In genomic region chr5:113367586-113367985, GRCh38 we compare ENCODE assay signal across 20 cellular contexts.
DNase-seq lines count a peak whose midpoint lies in the region; ATAC-seq and TF ChIP-seq lines count a peak whose summit lies in the region.
"Had no signal": no experiment of that assay in that cellular context is flagged by ENCODE, and none has a peak within 500 bp of the region (broad histone marks: within the 10 kb centered on the region; RNA-seq: fewer than 3 reads in every experiment).

No MANE protein-coding gene starts in this region.

- no peak overlapping the region for H3K4me3 Mint-ChIP-seq in WTC11
- H3K4me3 Mint-ChIP-seq: HFFc6 had no signal

- intact Hi-C loops in breast epithelium (cut with DNase I; ENCODE audit: low total_unique reads): no loop called here

- TF ChIP-seq POLR2A in breast epithelium (IDR thresholded peaks at IDR 0.05): no peak

- H3K27me3 Mint-ChIP-seq in WTC11 (ENCODE audit: low read depth): peaks cover 5% of the 10 kb centered on the region; the same call in 1 of the 2 replicates

- H3K27ac Mint-ChIP-seq in WTC11: no peak overlapping the region
- H3K27ac Mint-ChIP-seq: HFFc6 had no signal

- POLR2A ChIA-PET in WTC11 (lab: Charles Lee): no interaction called here

- DNase-seq in A172 (ENCODE audit: low spot score): peak; percentile 41
- peak; percentile 21 for DNase-seq in NCI-H82 (lab: John Stamatoyannopoulos, UW)
- no peak for DNase-seq in WTC11 (ENCODE audit: low spot score)
- DNase-seq in iPS DF 19.7 (ENCODE audit: low read depth, low spot score): peak; percentile 3
- no peak for DNase-seq in NCI-H2171 treated with DMSO at 0.1 percent for 48 hours (lab: John Stamatoyannopoulos, UW)
- no peak for DNase-seq in DMS153 treated with DMSO at 0.1 percent for 48 hours (lab: John Stamatoyannopoulos, UW; ENCODE audit: unreplicated experiment)
- no peak for DNase-seq in breast epithelium (ENCODE audit: low spot score in 2 of 2)
- DNase-seq: COR-L47; DMS 273 treated with DMSO at 0.1 percent for 48 hours; GF-D8; HFFc6; NCI-H146; NCI-H2029 treated with DMSO at 0.1 percent for 48 hours; NCI-H2171; NCI-H446 treated with DMSO at 0.1 percent for 48 hours; NCI-H69; NK-92 treated with Interleukin-12 subunit alpha and Interleukin-12 subunit beta, amount 100 ng/mL, for 24 hours; SHP77 had no signal

- no peaks in the 10 kb centered on the region for H3K36me3 ChIP-seq in breast epithelium

- peaks cover 13 to 17% of the 10 kb centered on the region in 2 donors for H3K9me3 ChIP-seq in breast epithelium

- no peaks in the 10 kb centered on the region; the same call in 1 of the 2 replicates for H3K4me1 Mint-ChIP-seq in WTC11

- peaks cover 34% of the 10 kb centered on the region for H3K9me3 Mint-ChIP-seq in WTC11

- no peaks in the 10 kb centered on the region for H3K27me3 ChIP-seq in breast epithelium

- peaks cover 24% of the 10 kb centered on the region for H3K36me3 Mint-ChIP-seq in WTC11

- H3K4me3 ChIP-seq in breast epithelium: no peak overlapping the region

- CTCF ChIA-PET in WTC11 (lab: Charles Lee): interaction anchor here (0.8 kb wide), 1 partner anchor 161 kb away, joined by 6 read pairs; no protein-coding TSS in a partner anchor

- TF ChIP-seq CTCF in WTC11 (IDR thresholded peaks at IDR 0.05) (no peak), breast epithelium (IDR thresholded peaks at IDR 0.05) (no peak)

- no peak overlapping the region for H3K27ac ChIP-seq in breast epithelium
- H3K27ac ChIP-seq: 22Rv1 had no signal

- no peaks in the 10 kb centered on the region for H3K4me1 ChIP-seq in breast epithelium

- ATAC-seq in WTC11 (peak; percentile 86), HG03108 (IDR thresholded peaks at IDR 0.05; ENCODE audit: unreplicated experiment) (no peak)

TF ChIP-seq in WTC11, 78 proteins besides CTCF, POLR2A, EP300 and RAD21:
- TF ChIP-seq ZNF416 (CRISPR knock-in tag; IDR thresholded peaks at IDR 0.05): no peak
- no peak for TF ChIP-seq USF2 (CRISPR knock-in tag; IDR thresholded peaks at IDR 0.05)
- no peak for TF ChIP-seq E2F5 (CRISPR knock-in tag; IDR thresholded peaks at IDR 0.05)
- no peak for TF ChIP-seq ERG (CRISPR knock-in tag; IDR thresholded peaks at IDR 0.05)
- TF ChIP-seq ETV6 (CRISPR knock-in tag; IDR thresholded peaks at IDR 0.05): no peak
- no peak for TF ChIP-seq SP1 (CRISPR knock-in tag; conservative IDR thresholded peaks at IDR 0.05)
- no peak for TF ChIP-seq ZNF232 (CRISPR knock-in tag; IDR thresholded peaks at IDR 0.05)
- TF ChIP-seq, protein P1, sequence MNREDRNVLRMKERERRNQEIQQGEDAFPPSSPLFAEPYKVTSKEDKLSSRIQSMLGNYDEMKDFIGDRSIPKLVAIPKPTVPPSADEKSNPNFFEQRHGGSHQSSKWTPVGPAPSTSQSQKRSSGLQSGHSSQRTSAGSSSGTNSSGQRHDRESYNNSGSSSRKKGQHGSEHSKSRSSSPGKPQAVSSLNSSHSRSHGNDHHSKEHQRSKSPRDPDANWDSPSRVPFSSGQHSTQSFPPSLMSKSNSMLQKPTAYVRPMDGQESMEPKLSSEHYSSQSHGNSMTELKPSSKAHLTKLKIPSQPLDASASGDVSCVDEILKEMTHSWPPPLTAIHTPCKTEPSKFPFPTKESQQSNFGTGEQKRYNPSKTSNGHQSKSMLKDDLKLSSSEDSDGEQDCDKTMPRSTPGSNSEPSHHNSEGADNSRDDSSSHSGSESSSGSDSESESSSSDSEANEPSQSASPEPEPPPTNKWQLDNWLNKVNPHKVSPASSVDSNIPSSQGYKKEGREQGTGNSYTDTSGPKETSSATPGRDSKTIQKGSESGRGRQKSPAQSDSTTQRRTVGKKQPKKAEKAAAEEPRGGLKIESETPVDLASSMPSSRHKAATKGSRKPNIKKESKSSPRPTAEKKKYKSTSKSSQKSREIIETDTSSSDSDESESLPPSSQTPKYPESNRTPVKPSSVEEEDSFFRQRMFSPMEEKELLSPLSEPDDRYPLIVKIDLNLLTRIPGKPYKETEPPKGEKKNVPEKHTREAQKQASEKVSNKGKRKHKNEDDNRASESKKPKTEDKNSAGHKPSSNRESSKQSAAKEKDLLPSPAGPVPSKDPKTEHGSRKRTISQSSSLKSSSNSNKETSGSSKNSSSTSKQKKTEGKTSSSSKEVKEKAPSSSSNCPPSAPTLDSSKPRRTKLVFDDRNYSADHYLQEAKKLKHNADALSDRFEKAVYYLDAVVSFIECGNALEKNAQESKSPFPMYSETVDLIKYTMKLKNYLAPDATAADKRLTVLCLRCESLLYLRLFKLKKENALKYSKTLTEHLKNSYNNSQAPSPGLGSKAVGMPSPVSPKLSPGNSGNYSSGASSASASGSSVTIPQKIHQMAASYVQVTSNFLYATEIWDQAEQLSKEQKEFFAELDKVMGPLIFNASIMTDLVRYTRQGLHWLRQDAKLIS (CRISPR knock-in tag; IDR thresholded peaks at IDR 0.05; ENCODE audit: borderline replicate concordance): no peak
- TF ChIP-seq ARID4B (CRISPR knock-in tag; IDR thresholded peaks at IDR 0.05; ENCODE audit: borderline replicate concordance): no peak
- TF ChIP-seq IRF2 (CRISPR knock-in tag; IDR thresholded peaks at IDR 0.05; ENCODE audit: borderline replicate concordance, low read depth): no peak
- TF ChIP-seq CBFB (CRISPR knock-in tag; IDR thresholded peaks at IDR 0.05; ENCODE audit: low read depth): no peak
- TF ChIP-seq, protein P2, sequence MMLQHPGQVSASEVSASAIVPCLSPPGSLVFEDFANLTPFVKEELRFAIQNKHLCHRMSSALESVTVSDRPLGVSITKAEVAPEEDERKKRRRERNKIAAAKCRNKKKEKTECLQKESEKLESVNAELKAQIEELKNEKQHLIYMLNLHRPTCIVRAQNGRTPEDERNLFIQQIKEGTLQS (CRISPR knock-in tag; conservative IDR thresholded peaks at IDR 0.05): no peak
TF ChIP-seq in WTC11: peak in this region for 0.

Comparison
In these comparisons a context has a peak if more than half of its experiments do, and no peak if none do; other contexts are left out.
1. DNase-seq: peak in A172 (single experiment), NCI-H82 (single experiment) and iPS DF 19.7 (single experiment); none in WTC11 (single experiment), NCI-H2171 treated with DMSO at 0.1 percent for 48 hours (single experiment), DMS153 treated with DMSO at 0.1 percent for 48 hours (single experiment) and breast epithelium (0 of 2).